21 cellular contexts compared by ENCODE assay signal in genomic region chr4:76204936-76205335, GRCh38. TPM values are rescaled to one million over a fixed set of nuclear protein-coding genes. Genes with fewer than 3 reads are reported as not detected.
"Had no signal": no experiment of that assay in that cellular context is flagged by ENCODE, and none has a peak within 500 bp of the region (broad histone marks: within the 10 kb centered on the region; RNA-seq: fewer than 3 reads in every experiment).

No MANE protein-coding gene starts in this region.

- H3K36me3 Mint-ChIP-seq: activated naive CD4-positive, alpha-beta T cell treated with anti-CD3 and anti-CD28 coated beads, Interleukin-2, amount 50 U/mL, for 72 hours had no signal

- H3K9me3 Mint-ChIP-seq: activated naive CD4-positive, alpha-beta T cell treated with anti-CD3 and anti-CD28 coated beads, Interleukin-2, amount 50 U/mL, for 72 hours; memory B cell; nephron progenitor cell had no signal

- H3K27ac Mint-ChIP-seq: activated CD8-positive, alpha-beta T cell treated with anti-CD3 and anti-CD28 coated beads, Interleukin-2, amount 10 ng/mL, durations not matched to agents 7 days and 5 days; activated naive CD4-positive, alpha-beta T cell treated with anti-CD3 and anti-CD28 coated beads, Interleukin-2, amount 50 U/mL, for 72 hours; memory B cell; nephron progenitor cell had no signal

- H3K27me3 ChIP-seq: ascending aorta, brain microvascular endothelial cell, esophagus muscularis mucosa, suprapubic skin, tibial nerve had no signal

- H3K9me3 ChIP-seq: ascending aorta, esophagus muscularis mucosa, suprapubic skin, tibial nerve had no signal

- H3K27me3 Mint-ChIP-seq: memory B cell had no signal

- H3K27ac ChIP-seq: brain microvascular endothelial cell, suprapubic skin, VCaP had no signal

- DNase-seq: activated CD4-positive, alpha-beta T cell treated with anti-CD3 and anti-CD28 coated beads for 1 hour; activated CD4-positive, alpha-beta T cell treated with anti-CD3 and anti-CD28 coated beads, Interleukin-2, amount 50 U/mL, for 1 hour; activated CD8-positive, alpha-beta T cell treated with anti-CD3 and anti-CD28 coated beads, Interleukin-2, amount 10 ng/mL, durations not matched to agents 7 days and 5 days; activated gamma-delta T cell treated with Interleukin-2 at 50 U/mL for 16 hours; brain microvascular endothelial cell; caudate nucleus; head of caudate nucleus; nephron progenitor cell; stimulated activated CD4-positive, alpha-beta T cell treated with anti-CD3 and anti-CD28 coated beads, Interleukin-4, amount 100 ng/mL, for 24 hours; stimulated activated naive CD8-positive, alpha-beta T cell treated with anti-CD3 and anti-CD28 coated beads, Interleukin-15, Interleukin-2, amounts not matched to agents 100 U/mL and 50 U/mL, for 24 hours had no signal

- H3K4me3 ChIP-seq: ascending aorta, esophagus muscularis mucosa, suprapubic skin, tibial nerve had no signal

- ATAC-seq: activated CD8-positive, alpha-beta T cell treated with anti-CD3 and anti-CD28 coated beads, Interleukin-2, amount 10 ng/mL, durations not matched to agents 7 days and 5 days; activated naive CD4-positive, alpha-beta T cell treated with anti-CD3 and anti-CD28 coated beads, Interleukin-2, amount 50 U/mL, for 72 hours; stimulated activated naive CD8-positive, alpha-beta T cell treated with anti-CD3 and anti-CD28 coated beads, Interleukin-15, Interleukin-2, amounts not matched to agents 100 U/mL and 50 U/mL, for 24 hours had no signal

- H3K36me3 ChIP-seq: brain microvascular endothelial cell, esophagus muscularis mucosa, suprapubic skin, tibial nerve had no signal

- FAIRE-seq: frontal cortex, islet of Langerhans, urothelium cell line had no signal

- H3K4me3 Mint-ChIP-seq: activated CD8-positive, alpha-beta T cell treated with anti-CD3 and anti-CD28 coated beads, Interleukin-2, amount 10 ng/mL, durations not matched to agents 7 days and 5 days; memory B cell; nephron progenitor cell had no signal

RNA-seq across cellular contexts. Expression of gene FAM47E, which starts 46.6 kb away (rescaled TPM):
- total RNA-seq: activated CD8-positive, alpha-beta T cell treated with anti-CD3 and anti-CD28 coated beads, Interleukin-2, amount 10 ng/mL, durations not matched to agents 7 days and 5 days; activated naive CD4-positive, alpha-beta T cell treated with anti-CD3 and anti-CD28 coated beads, Interleukin-2, amount 50 U/mL, for 72 hours; ascending aorta; T-helper 2 cell treated with Interferon-gamma antibody and Interleukin-4, amounts not matched to agents 100 ng/mL and 5 ng/mL, for 36 hours had no signal
